ENCODE assay signal across 8 cellular contexts in the genomic region with DNA sequence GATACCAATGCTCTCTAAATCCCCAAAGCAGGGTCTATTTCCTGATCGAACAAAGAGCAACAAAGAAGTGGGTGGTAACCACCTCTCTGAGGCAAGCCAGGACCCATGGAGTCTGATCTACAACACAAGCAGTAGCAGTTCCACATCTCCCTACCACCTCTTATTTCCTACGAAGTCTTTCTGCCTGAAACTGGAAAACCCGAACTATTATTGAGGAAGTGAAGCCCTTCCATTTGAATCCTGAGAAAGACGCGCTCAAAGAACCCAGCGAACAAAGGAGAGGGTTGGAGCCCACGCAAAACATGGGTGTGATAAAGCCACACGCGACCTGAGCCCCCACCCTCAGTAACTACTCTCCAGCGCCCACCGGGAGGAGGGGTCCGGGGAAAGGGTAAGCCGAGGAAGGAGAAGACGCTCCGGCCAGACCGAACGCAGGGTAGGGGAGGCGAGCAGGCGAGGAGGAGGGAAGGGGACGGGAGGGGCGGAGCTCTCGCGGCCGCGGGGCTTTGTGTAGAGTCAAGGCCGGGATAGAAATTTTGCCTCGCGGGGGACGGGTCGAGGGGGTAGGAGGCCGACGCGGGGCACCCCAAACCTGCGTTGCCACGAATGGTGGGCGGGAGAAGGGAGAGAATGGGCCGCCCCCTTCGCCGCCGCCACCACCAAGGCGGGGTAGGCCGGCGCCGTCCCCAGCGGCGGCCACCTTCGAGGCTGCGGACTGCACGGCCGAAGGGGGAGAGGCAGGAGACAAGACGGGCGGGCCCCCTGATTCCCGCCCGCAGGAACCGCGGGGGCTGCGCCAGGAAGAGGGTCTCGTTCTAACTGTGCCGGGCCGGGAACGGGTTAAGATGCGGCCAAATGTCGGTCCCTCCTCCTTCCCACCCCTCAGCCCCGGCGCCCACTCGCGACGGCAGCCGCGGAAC. TPM values are rescaled to one million over a fixed set of nuclear protein-coding genes. Genes with fewer than 3 reads are reported as not detected.
DNase-seq lines count a peak whose midpoint lies in the region; ATAC-seq and TF ChIP-seq lines count a peak whose summit lies in the region.

No MANE protein-coding gene starts in this region.

- peaks cover 4% of the 10 kb centered on the region for H4K20me1 ChIP-seq in OCI-LY1 (ENCODE audit: insufficient read depth, low read length)

- no peaks in the 10 kb centered on the region for H3K9me2 ChIP-seq in OCI-LY1 (ENCODE audit: low read depth, low read length)

- DNase-seq in BE2C (peak; percentile 64), fibroblast of mammary gland (ENCODE audit: low read depth) (peak; percentile 29)
- peak; percentile 17 to 37 for DNase-seq in activated T-helper 1 cell treated with anti-CD3 and anti-CD28 coated beads, Interleukin-2, amount 50 U/mL, for 16 hours (ENCODE audit: low read depth in 1 of 2, low spot score in 1 of 2)
- peak; percentile 16 to 76 (median 32) for DNase-seq in naive thymus-derived CD8-positive, alpha-beta T cell
- DNase-seq in stimulated activated naive CD4-positive, alpha-beta T cell treated with Interleukin-2 at 50 U/mL for 16 hours (lab: John Stamatoyannopoulos, UW), result peak; percentile 43

- peaks cover 0 to 3% (median 0%) of the 10 kb centered on the region in 3 donors for H3K36me3 Mint-ChIP-seq in naive thymus-derived CD8-positive, alpha-beta T cell

- no peaks in the 10 kb centered on the region; the same call in 1 of the 2 replicates for H3K36me3 ChIP-seq in BE2C
- H3K36me3 ChIP-seq in OCI-LY1 (ENCODE audit: insufficient read depth, low read length), result 0 out of 2 replicates have a peak, but pooled peaks cover 8% of the 10 kb centered on the region

- H3K27me3 Mint-ChIP-seq in naive thymus-derived CD8-positive, alpha-beta T cell, result no peaks in the 10 kb centered on the region

- no peak overlapping the region for H2AFZ ChIP-seq in OCI-LY1 (ENCODE audit: low read length)

- H3K9ac ChIP-seq in OCI-LY1 (ENCODE audit: low read length), result peak overlapping the region; percentile 90

- peaks cover 50% of the 10 kb centered on the region for H3K79me2 ChIP-seq in OCI-LY1 (ENCODE audit: insufficient read depth, low read length)

- peak overlapping the region; percentile 67 for H3K27ac ChIP-seq in OCI-LY1 (ENCODE audit: low read depth, low read length, poor library complexity, severe bottlenecking)

- peak overlapping the region; percentile 95 for H3K4me2 ChIP-seq in OCI-LY1 (ENCODE audit: low read length)

- no peaks in the 10 kb centered on the region for H3F3A ChIP-seq in OCI-LY1 (ENCODE audit: insufficient read depth, low read length)

- ATAC-seq in GM19043 (IDR thresholded peaks at IDR 0.05; ENCODE audit: low read depth, unreplicated experiment), result peak; percentile 30
- ATAC-seq in HG03342 (IDR thresholded peaks at IDR 0.05; ENCODE audit: unreplicated experiment), result peak; percentile 33
- peak; percentile 43 to 53 for ATAC-seq in naive thymus-derived CD8-positive, alpha-beta T cell

- H3K4me3 Mint-ChIP-seq in naive thymus-derived CD8-positive, alpha-beta T cell, result peak overlapping the region; percentile 93 to 98 (median 96)

- H3K4me1 ChIP-seq in BE2C, result no peaks in the 10 kb centered on the region
- peaks cover 32% of the 10 kb centered on the region for H3K4me1 ChIP-seq in OCI-LY1 (ENCODE audit: insufficient read depth, low read length, severe bottlenecking)

- H3K9me3 ChIP-seq in BE2C (no peaks in the 10 kb centered on the region), OCI-LY1 (ENCODE audit: low read length) (no peaks in the 10 kb centered on the region)

- H3K4me3 ChIP-seq in BE2C (ENCODE audit: low read depth, low read length) (peak overlapping the region; percentile 71), OCI-LY1 (ENCODE audit: low read depth, low read length, poor library complexity, severe bottlenecking) (peak overlapping the region; percentile 92), fibroblast of mammary gland (ENCODE audit: control insufficient read depth, low read depth, low read length) (peak overlapping the region; percentile 95)

- peaks cover 22 to 59% (median 50%) of the 10 kb centered on the region in 4 donors for H3K4me1 Mint-ChIP-seq in naive thymus-derived CD8-positive, alpha-beta T cell

- POLR2A ChIA-PET in naive thymus-derived CD8-positive, alpha-beta T cell (lab: Charles Lee), result interaction anchor here (0.5 to 1.7 kb wide), 2 partner anchors 10 to 22 kb away, joined by 3 to 6 read pairs; no protein-coding TSS in a partner anchor

- peak overlapping the region; percentile 92 to 99 (median 98) for H3K27ac Mint-ChIP-seq in naive thymus-derived CD8-positive, alpha-beta T cell

- H3K9me3 Mint-ChIP-seq in naive thymus-derived CD8-positive, alpha-beta T cell, result no peaks in the 10 kb centered on the region

- TF ChIP-seq CTCF in BE2C (IDR thresholded peaks at IDR 0.05; ENCODE audit: low read depth, low read length), result no peak
- no peak for TF ChIP-seq CTCF in OCI-LY1 (IDR thresholded peaks at IDR 0.05; ENCODE audit: low read length)
- no peak for TF ChIP-seq CTCF in fibroblast of mammary gland (conservative IDR thresholded peaks at IDR 0.05; ENCODE audit: control insufficient read depth, insufficient read depth, low read depth, low read length)

- H3K27me3 ChIP-seq in BE2C, result no peaks in the 10 kb centered on the region
- no peaks in the 10 kb centered on the region for H3K27me3 ChIP-seq in OCI-LY1 (ENCODE audit: insufficient read depth, low read length)

RNA-seq across cellular contexts. Expression of gene HDAC2, which starts 0.8 kb away (rescaled TPM):
- polyA plus RNA-seq in BE2C (2012; ENCODE audit: insufficient read depth, insufficient read length, low read depth), result 157 TPM
- total RNA-seq in naive thymus-derived CD8-positive, alpha-beta T cell, result 10 to 100 TPM; 64.8 to 64.9 TPM
- 10 to 100 TPM; 80.2 to 90.0 (median 83.0) TPM for polyA plus RNA-seq in naive thymus-derived CD8-positive, alpha-beta T cell

Comparison
In these comparisons a context has a peak if more than half of its experiments do, and no peak if none do; other contexts are left out.
1. Peak in every context shown above with its lines: DNase-seq, ATAC-seq, H3K4me3 ChIP-seq and H3K27ac ChIP-seq.